In the genomic region with DNA sequence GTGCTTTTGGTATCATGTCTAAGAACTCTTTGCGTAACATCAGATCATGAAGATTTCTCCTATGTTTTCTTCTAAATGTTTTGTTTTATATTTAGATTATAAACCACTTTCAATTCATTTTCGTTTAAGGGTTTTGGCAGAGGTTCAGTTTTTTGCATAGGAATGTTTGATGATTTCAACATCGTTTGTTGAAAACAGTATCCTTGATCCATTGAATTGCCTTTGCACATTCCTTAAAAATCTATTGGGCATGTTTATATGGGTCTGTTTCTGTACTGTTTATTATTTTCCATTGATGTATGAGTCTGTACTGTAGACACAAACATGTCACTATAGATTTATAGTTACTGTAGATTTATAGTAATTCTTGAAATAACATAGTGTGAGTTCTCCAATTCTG, we compare ENCODE assay signal across 23 cellular contexts.
"Had no signal": no experiment of that assay in that cellular context is flagged by ENCODE, and none has a peak within 500 bp of the region (broad histone marks: within the 10 kb centered on the region; RNA-seq: fewer than 3 reads in every experiment).

No MANE protein-coding gene starts in this region.

- H3K27ac ChIP-seq: ascending aorta, breast epithelium, esophagus squamous epithelium, gastroesophageal sphincter, heart left ventricle, left lung, testis, upper lobe of right lung, VCaP had no signal

- H3K36me3 ChIP-seq: ascending aorta, breast epithelium, esophagus squamous epithelium, gastroesophageal sphincter, heart left ventricle, left lung, upper lobe of right lung had no signal

- H3K27me3 Mint-ChIP-seq: activated T-helper 17 cell treated with anti-CD3 and anti-CD28 coated beads, Interleukin-2, amount 50 U/mL, for 72 hours had no signal

- ATAC-seq: activated T-helper 17 cell treated with anti-CD3 and anti-CD28 coated beads, Interleukin-2, amount 50 U/mL, for 72 hours; gastroesophageal sphincter; heart left ventricle; left lung; sciatic nerve; stimulated activated effector memory CD8-positive, alpha-beta T cell treated with anti-CD3 and anti-CD28 coated beads, Interleukin-12 subunit alpha, Interleukin-12 subunit beta, amount 100 ng/mL, for 72 hours; upper lobe of right lung had no signal

- DNase-seq: activated CD4-positive, CD25-positive, alpha-beta regulatory T cell treated with anti-CD3 and anti-CD28 coated beads, Interleukin-2, amount 50 U/mL, for 72 hours; activated naive CD4-positive, alpha-beta T cell treated with Interleukin-2 at 50 U/mL for 16 hours; activated T-cell treated with anti-CD3 and anti-CD28 coated beads, Interleukin-2, amount 50 U/mL, for 1 hour; effector CD8-positive, alpha-beta T cell; esophagus squamous epithelium; heart left ventricle; left lung; midbrain; nephron progenitor cell; nucleus accumbens; stimulated activated CD4-positive, alpha-beta T cell treated with anti-CD3 and anti-CD28 coated beads, Interleukin-4, amount 100 ng/mL, for 24 hours; SW 1271; T-helper 2 cell; testis; upper lobe of right lung had no signal

- H3K4me3 ChIP-seq: ascending aorta, breast epithelium, esophagus squamous epithelium, gastroesophageal sphincter, heart left ventricle, left lung, testis, upper lobe of right lung had no signal

- H3K9me3 Mint-ChIP-seq: activated T-helper 17 cell treated with anti-CD3 and anti-CD28 coated beads, Interleukin-2, amount 50 U/mL, for 72 hours; nephron progenitor cell had no signal

- H3K4me3 Mint-ChIP-seq: nephron progenitor cell; stimulated activated effector memory CD8-positive, alpha-beta T cell treated with anti-CD3 and anti-CD28 coated beads, Interleukin-12 subunit alpha, Interleukin-12 subunit beta, amount 100 ng/mL, for 72 hours had no signal

- H3K27me3 ChIP-seq: ascending aorta, breast epithelium, heart left ventricle, left lung, testis, upper lobe of right lung had no signal

- H3K4me1 Mint-ChIP-seq: nephron progenitor cell had no signal

- H3K4me1 ChIP-seq: ascending aorta, breast epithelium, esophagus squamous epithelium, gastroesophageal sphincter, heart left ventricle, left lung, testis had no signal

- H3K9me3 ChIP-seq: ascending aorta, breast epithelium, esophagus squamous epithelium, gastroesophageal sphincter, heart left ventricle, left lung, testis, upper lobe of right lung had no signal

- H3K27ac Mint-ChIP-seq: activated T-helper 17 cell treated with anti-CD3 and anti-CD28 coated beads, Interleukin-2, amount 50 U/mL, for 72 hours; nephron progenitor cell; stimulated activated effector memory CD8-positive, alpha-beta T cell treated with anti-CD3 and anti-CD28 coated beads, Interleukin-12 subunit alpha, Interleukin-12 subunit beta, amount 100 ng/mL, for 72 hours had no signal

- FAIRE-seq: endothelial cell of umbilical vein had no signal
